Comparison of ENCODE assay signal across 1 cellular context in the genomic region with DNA sequence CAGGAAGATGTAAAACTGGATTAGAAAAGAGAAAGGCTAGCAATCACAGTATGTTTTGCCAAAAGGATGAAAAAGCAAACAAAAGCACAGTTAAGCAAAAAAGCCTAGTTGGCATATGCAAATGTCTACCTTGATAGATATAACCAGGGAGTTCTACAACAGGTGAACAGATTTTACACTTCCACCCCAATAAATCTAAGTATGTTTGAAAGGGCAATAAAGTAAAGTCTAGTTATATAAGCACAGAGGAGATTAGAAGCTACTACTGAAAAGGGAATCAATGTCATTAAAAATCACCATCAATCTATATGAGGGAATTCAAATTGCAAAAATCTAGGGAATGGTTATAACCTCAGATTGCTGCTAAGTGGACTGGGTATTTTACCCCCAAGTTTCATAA.
TF ChIP-seq lines count a peak whose summit lies in the region.

No MANE protein-coding gene starts in this region.

TF ChIP-seq in GM23338, 12 proteins besides CTCF, POLR2A, EP300 and RAD21 (continued from another document):
- TF ChIP-seq, protein P1, sequence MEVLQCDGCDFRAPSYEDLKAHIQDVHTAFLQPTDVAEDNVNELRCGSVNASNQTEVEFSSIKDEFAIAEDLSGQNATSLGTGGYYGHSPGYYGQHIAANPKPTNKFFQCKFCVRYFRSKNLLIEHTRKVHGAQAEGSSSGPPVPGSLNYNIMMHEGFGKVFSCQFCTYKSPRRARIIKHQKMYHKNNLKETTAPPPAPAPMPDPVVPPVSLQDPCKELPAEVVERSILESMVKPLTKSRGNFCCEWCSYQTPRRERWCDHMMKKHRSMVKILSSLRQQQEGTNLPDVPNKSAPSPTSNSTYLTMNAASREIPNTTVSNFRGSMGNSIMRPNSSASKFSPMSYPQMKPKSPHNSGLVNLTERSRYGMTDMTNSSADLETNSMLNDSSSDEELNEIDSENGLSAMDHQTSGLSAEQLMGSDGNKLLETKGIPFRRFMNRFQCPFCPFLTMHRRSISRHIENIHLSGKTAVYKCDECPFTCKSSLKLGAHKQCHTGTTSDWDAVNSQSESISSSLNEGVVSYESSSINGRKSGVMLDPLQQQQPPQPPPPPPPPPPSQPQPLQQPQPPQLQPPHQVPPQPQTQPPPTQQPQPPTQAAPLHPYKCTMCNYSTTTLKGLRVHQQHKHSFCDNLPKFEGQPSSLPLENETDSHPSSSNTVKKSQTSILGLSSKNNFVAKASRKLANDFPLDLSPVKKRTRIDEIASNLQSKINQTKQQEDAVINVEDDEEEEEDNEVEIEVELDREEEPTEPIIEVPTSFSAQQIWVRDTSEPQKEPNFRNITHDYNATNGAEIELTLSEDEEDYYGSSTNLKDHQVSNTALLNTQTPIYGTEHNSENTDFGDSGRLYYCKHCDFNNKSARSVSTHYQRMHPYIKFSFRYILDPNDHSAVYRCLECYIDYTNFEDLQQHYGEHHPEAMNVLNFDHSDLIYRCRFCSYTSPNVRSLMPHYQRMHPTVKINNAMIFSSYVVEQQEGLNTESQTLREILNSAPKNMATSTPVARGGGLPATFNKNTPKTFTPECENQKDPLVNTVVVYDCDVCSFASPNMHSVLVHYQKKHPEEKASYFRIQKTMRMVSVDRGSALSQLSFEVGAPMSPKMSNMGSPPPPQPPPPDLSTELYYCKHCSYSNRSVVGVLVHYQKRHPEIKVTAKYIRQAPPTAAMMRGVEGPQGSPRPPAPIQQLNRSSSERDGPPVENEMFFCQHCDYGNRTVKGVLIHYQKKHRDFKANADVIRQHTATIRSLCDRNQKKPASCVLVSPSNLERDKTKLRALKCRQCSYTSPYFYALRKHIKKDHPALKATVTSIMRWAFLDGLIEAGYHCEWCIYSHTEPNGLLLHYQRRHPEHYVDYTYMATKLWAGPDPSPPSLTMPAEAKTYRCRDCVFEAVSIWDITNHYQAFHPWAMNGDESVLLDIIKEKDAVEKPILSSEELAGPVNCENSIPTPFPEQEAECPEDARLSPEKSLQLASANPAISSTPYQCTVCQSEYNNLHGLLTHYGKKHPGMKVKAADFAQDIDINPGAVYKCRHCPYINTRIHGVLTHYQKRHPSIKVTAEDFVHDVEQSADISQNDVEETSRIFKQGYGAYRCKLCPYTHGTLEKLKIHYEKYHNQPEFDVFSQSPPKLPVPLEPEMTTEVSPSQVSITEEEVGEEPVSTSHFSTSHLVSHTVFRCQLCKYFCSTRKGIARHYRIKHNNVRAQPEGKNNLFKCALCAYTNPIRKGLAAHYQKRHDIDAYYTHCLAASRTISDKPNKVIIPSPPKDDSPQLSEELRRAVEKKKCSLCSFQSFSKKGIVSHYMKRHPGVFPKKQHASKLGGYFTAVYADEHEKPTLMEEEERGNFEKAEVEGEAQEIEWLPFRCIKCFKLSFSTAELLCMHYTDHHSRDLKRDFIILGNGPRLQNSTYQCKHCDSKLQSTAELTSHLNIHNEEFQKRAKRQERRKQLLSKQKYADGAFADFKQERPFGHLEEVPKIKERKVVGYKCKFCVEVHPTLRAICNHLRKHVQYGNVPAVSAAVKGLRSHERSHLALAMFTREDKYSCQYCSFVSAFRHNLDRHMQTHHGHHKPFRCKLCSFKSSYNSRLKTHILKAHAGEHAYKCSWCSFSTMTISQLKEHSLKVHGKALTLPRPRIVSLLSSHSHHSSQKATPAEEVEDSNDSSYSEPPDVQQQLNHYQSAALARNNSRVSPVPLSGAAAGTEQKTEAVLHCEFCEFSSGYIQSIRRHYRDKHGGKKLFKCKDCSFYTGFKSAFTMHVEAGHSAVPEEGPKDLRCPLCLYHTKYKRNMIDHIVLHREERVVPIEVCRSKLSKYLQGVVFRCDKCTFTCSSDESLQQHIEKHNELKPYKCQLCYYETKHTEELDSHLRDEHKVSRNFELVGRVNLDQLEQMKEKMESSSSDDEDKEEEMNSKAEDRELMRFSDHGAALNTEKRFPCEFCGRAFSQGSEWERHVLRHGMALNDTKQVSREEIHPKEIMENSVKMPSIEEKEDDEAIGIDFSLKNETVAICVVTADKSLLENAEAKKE (CRISPR knock-in tag; IDR thresholded peaks at IDR 0.05) = no peak
